ENCODE assay signal across 26 cellular contexts in the genomic region with DNA sequence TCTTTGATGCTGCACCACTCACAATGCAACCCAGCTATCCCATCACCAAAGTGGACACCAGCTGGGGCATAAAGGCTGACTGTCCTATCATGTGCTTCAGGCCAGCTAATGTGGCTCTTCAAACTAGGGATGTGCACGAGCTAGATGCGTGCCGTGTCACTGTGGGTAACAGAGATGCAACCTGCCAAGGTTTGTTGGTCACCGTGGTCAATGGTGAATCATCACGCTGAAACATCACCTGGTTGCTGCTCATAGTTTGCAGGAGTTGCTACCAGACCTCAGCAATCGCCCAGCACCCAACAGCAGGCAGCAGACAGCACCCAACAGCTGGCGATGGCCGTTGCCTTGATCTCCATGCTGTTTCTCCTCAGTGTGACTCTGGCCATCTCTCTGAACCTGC. TPM values are rescaled to one million over a fixed set of nuclear protein-coding genes. Genes with fewer than 3 reads are reported as not detected.
DNase-seq lines count a peak whose midpoint lies in the region; ATAC-seq, FAIRE-seq and TF ChIP-seq lines count a peak whose summit lies in the region.
"Had no signal": no experiment of that assay in that cellular context is flagged by ENCODE, and none has a peak within 500 bp of the region (broad histone marks: within the 10 kb centered on the region; RNA-seq: fewer than 3 reads in every experiment).

No MANE protein-coding gene starts in this region.

- no peak overlapping the region for H3K27ac ChIP-seq in K562 (ENCODE audit: extremely low read depth, low read depth, low read length)
- H3K27ac ChIP-seq in CD8-positive, alpha-beta T cell (ENCODE audit: low read depth, low read length): no peak overlapping the region
- H3K27ac ChIP-seq: C4-2B had no signal

- peaks cover 24% of the 10 kb centered on the region for H3K27me3 Mint-ChIP-seq in activated CD4-positive, alpha-beta T cell treated with anti-CD3 and anti-CD28 coated beads, Interleukin-2, amount 10 ng/mL, durations not matched to agents 24 days and 14 days
- H3K27me3 Mint-ChIP-seq in CD8-positive, alpha-beta T cell (ENCODE audit: low read depth): peaks cover 46% of the 10 kb centered on the region

- ATAC-seq in K562: no peak
- no peak for ATAC-seq in CD8-positive, alpha-beta T cell

- H2AFZ ChIP-seq in K562 (ENCODE audit: low read depth, low read length): no peak overlapping the region

- H3K36me3 ChIP-seq in K562 (ENCODE audit: control insufficient read depth, insufficient read depth, low read length): no peaks in the 10 kb centered on the region
- no peaks in the 10 kb centered on the region for H3K36me3 ChIP-seq in CD8-positive, alpha-beta T cell (ENCODE audit: insufficient read depth, low read length)

- H3K4me1 Mint-ChIP-seq in activated CD4-positive, alpha-beta T cell treated with anti-CD3 and anti-CD28 coated beads, Interleukin-2, amount 10 ng/mL, durations not matched to agents 24 days and 14 days: peaks cover 8% of the 10 kb centered on the region
- peaks cover 5% of the 10 kb centered on the region for H3K4me1 Mint-ChIP-seq in CD8-positive, alpha-beta T cell (ENCODE audit: low read depth)

- peaks cover 3% of the 10 kb centered on the region for H3K36me3 Mint-ChIP-seq in activated CD4-positive, alpha-beta T cell treated with anti-CD3 and anti-CD28 coated beads, Interleukin-2, amount 10 ng/mL, durations not matched to agents 24 days and 14 days (ENCODE audit: low read depth)
- peaks cover 12% of the 10 kb centered on the region for H3K36me3 Mint-ChIP-seq in CD8-positive, alpha-beta T cell

- no peaks in the 10 kb centered on the region for H3K79me2 ChIP-seq in K562 (ENCODE audit: control insufficient read depth, insufficient read depth, low read length)

- H3K4me2 ChIP-seq in K562 (ENCODE audit: insufficient read depth, low read length): no peak overlapping the region
- H3K4me2 ChIP-seq: SK-N-SH had no signal

- H3K4me1 ChIP-seq in K562 (replicated peaks in 1 of 2; ENCODE audit: control insufficient read depth in 2 of 2, insufficient read depth in 2 of 2, low read length in 2 of 2): no peaks in the 10 kb centered on the region; a peak in 1 of 5 replicates
- H3K4me1 ChIP-seq in CD8-positive, alpha-beta T cell (ENCODE audit: insufficient read depth, low read length): no peaks in the 10 kb centered on the region

- peaks cover 21% of the 10 kb centered on the region for H3K9me3 Mint-ChIP-seq in activated CD4-positive, alpha-beta T cell treated with anti-CD3 and anti-CD28 coated beads, Interleukin-2, amount 10 ng/mL, durations not matched to agents 24 days and 14 days
- H3K9me3 Mint-ChIP-seq in CD8-positive, alpha-beta T cell: peaks cover 31% of the 10 kb centered on the region

- BruUV-seq in K562 (replicated peaks; lab: Mats Ljungman, UMichigan): no TSS peak

- TF ChIP-seq EP300 in K562 (IDR thresholded peaks at IDR 0.05; ENCODE audit: low read length): no peak

- H3K27ac Mint-ChIP-seq in activated CD4-positive, alpha-beta T cell treated with anti-CD3 and anti-CD28 coated beads, Interleukin-2, amount 10 ng/mL, durations not matched to agents 24 days and 14 days: no peak overlapping the region
- no peak overlapping the region for H3K27ac Mint-ChIP-seq in CD8-positive, alpha-beta T cell
- H3K27ac Mint-ChIP-seq: HFFc6 had no signal

- in situ Hi-C loops in K562 (cut with MboI): no loop called here

- no peak for TF ChIP-seq RAD21 in K562 (CRISPR knock-in tag; conservative IDR thresholded peaks at IDR 0.05 in 1 of 2, IDR thresholded peaks at IDR 0.05 in 1 of 2)

- CTCF ChIA-PET in K562 (lab: Yijun Ruan, JAX; ENCODE audit: low intra/inter-chr PET ratio): no interaction called here
- CTCF ChIA-PET in CD8-positive, alpha-beta T cell (lab: Charles Lee): interaction anchor here (0.8 to 3.9 kb wide), 7 partner anchors 8 to 240 kb away, joined by 3 to 17 read pairs (median 7); partner anchors contain the start of gene TAF7

- no peak overlapping the region for H3K4me3 Mint-ChIP-seq in activated CD4-positive, alpha-beta T cell treated with anti-CD3 and anti-CD28 coated beads, Interleukin-2, amount 10 ng/mL, durations not matched to agents 24 days and 14 days
- H3K4me3 Mint-ChIP-seq in CD8-positive, alpha-beta T cell: no peak overlapping the region
- H3K4me3 Mint-ChIP-seq: HFFc6 had no signal

- FAIRE-seq in K562 (lab: Jason Lieb, UNC): no peak
- FAIRE-seq: D721Med had no signal

- H3K9me3 ChIP-seq in K562 (replicated peaks; ENCODE audit: control insufficient read depth, insufficient read depth, low read depth, low read length): no peaks in the 10 kb centered on the region
- peaks cover 7% of the 10 kb centered on the region for H3K9me3 ChIP-seq in CD8-positive, alpha-beta T cell (ENCODE audit: low read length)
- H3K9me3 ChIP-seq: SK-N-SH had no signal

- no peak for TF ChIP-seq CTCF in K562 (IDR thresholded peaks at IDR 0.05 in 2 of 3, conservative IDR thresholded peaks at IDR 0.05 in 1 of 3; ENCODE audit: insufficient read depth in 2 of 3, low read depth in 1 of 3, low read length in 3 of 3)
- TF ChIP-seq CTCF in CD8-positive, alpha-beta T cell (IDR thresholded peaks at IDR 0.05): no peak

- POLR2A ChIA-PET in K562 (lab: Yijun Ruan, JAX): interaction anchor here (1.2 kb wide), 1 partner anchor 8 kb away, joined by 5 read pairs; the partner anchor contains the start of gene TAF7
- POLR2A ChIA-PET in CD8-positive, alpha-beta T cell (lab: Charles Lee): no interaction called here

- no peaks in the 10 kb centered on the region for H4K20me1 ChIP-seq in K562 (replicated peaks; ENCODE audit: control insufficient read depth, insufficient read depth, low read length)

- peak; percentile 53 for DNase-seq in activated CD4-positive, alpha-beta T cell treated with anti-CD3 and anti-CD28 coated beads, Interleukin-2, amount 10 ng/mL, durations not matched to agents 24 days and 14 days
- DNase-seq in activated CD4-positive, alpha-beta T cell treated with anti-CD3 and anti-CD28 coated beads for 48 hours: no peak
- DNase-seq in LHCN-M2 (ENCODE audit: low read depth) (peak; percentile 13), K562 (ENCODE audit: extremely low read depth in 1 of 4, low spot score in 3 of 4) (no peak), posterior vena cava (ENCODE audit: low spot score) (peak; percentile 54), HCEC 1CT (no peak), GDM1 (lab: John Stamatoyannopoulos, UW) (no peak)
- no peak for DNase-seq in CD8-positive, alpha-beta T cell
- DNase-seq: AML-193, DMS53, GF-D8, H7, HFFc6, KG1, NCI-H1105, NCI-H146, NCI-H2029 treated with DMSO at 0.1 percent for 48 hours, NCI-H226, NCI-H510A treated with DMSO at 0.1 percent for 48 hours, NCI-H748 treated with DMSO at 0.1 percent for 48 hours, OCI-M1, SIG-M5, SK-N-SH had no signal

- no peak overlapping the region for H3K9ac ChIP-seq in K562 (ENCODE audit: insufficient read depth in 1 of 2, low read depth in 2 of 2, low read length in 2 of 2)
- H3K9ac ChIP-seq: SK-N-SH had no signal

- 15% methylated on average over 8 of the region's 8 CpGs for WGBS in K562 (ENCODE audit: insufficient coverage, low coverage, missing lambda C conversion rate)

- intact Hi-C loops in activated CD4-positive, alpha-beta T cell treated with anti-CD3 and anti-CD28 coated beads, Interleukin-2, amount 10 ng/mL, durations not matched to agents 24 days and 14 days (cut with micrococcal nuclease): loop anchor here (10.0 kb wide), 2 partner anchors 307 to 1027 kb away; partner anchors contain the start of genes HDAC3 and RELL2
- intact Hi-C loops in K562 (cut with micrococcal nuclease) (loop anchor here (5.0 to 10.0 kb wide), 2 partner anchors 44 to 113 kb away; partner anchors contain the start of genes PCDHB13, PCDHGA6 and PCDHGB3), posterior vena cava (cut with DNase I) (loop anchor here (10.0 kb wide), 2 partner anchors 197 to 237 kb away; no protein-coding TSS in a partner anchor)
- intact Hi-C loops in CD8-positive, alpha-beta T cell (cut with DNase I, micrococcal nuclease): loop anchor here (5.0 to 10.0 kb wide), 3 partner anchors 87 to 1221 kb away; partner anchors contain the start of genes CD14 (in 1 of the 2), PCDHGA10 (in 1 of the 2), PCDHGB7 (in 1 of the 2) and TMCO6 (in 1 of the 2)

- TF ChIP-seq POLR2A in K562 (conservative IDR thresholded peaks at IDR 0.05): no peak

- no peaks in the 10 kb centered on the region for H3K9me1 ChIP-seq in K562 (ENCODE audit: control insufficient read depth, insufficient read depth, low read length)

- no peak overlapping the region for H3K4me3 ChIP-seq in K562
- no peak overlapping the region for H3K4me3 ChIP-seq in CD8-positive, alpha-beta T cell (ENCODE audit: low read depth, low read length)

- peaks cover 0 to 6% of the 10 kb centered on the region in 2 experiments; a peak in 3 of 5 replicates for H3K27me3 ChIP-seq in K562 (ENCODE audit: control insufficient read depth in 2 of 2, insufficient read depth in 2 of 2, low read length in 2 of 2)
- no peaks in the 10 kb centered on the region for H3K27me3 ChIP-seq in CD8-positive, alpha-beta T cell (ENCODE audit: insufficient read depth, low read length)

RNA-seq across cellular contexts. Expression of gene PCDHGA1, which starts 2.1 kb away (rescaled TPM):
- 0.07 and 0.09 TPM in 2 replicates for total RNA-seq in activated CD4-positive, alpha-beta T cell treated with anti-CD3 and anti-CD28 coated beads, Interleukin-2, amount 10 ng/mL, durations not matched to agents 24 days and 14 days
- total RNA-seq in LHCN-M2 (2014; rRNA removed): 5.3 and 7.1 TPM in 2 replicates
- polyA plus RNA-seq in LHCN-M2 (2012): 3.4 TPM
- total RNA-seq in K562 (2011; cell fraction: chromatin; rRNA removed; ENCODE audit: low replicate concordance): 0.23 and 0.40 TPM in 2 replicates
- total RNA-seq in K562 (2011; cell fraction: nucleolus; rRNA removed): 0.39 and 0.50 TPM in 2 replicates
- 0.22 and 0.38 TPM in 2 replicates for total RNA-seq in K562 (2011; cell fraction: nucleoplasm; rRNA removed)
- 0.12 and 0.14 TPM in 2 replicates for total RNA-seq in K562 (2014; rRNA removed)
- total RNA-seq in K562 (2014; rRNA removed; fragmentation: Illumina TruSeq; extraction: Trizol): 0.13 and 0.18 TPM in 2 replicates
- total RNA-seq in K562 (2015; rRNA removed; fragmentation: Illumina TruSeq; extraction: Trizol): 0.15 and 0.18 TPM in 2 replicates
- total RNA-seq in K562 (2021): 0.16 and 0.20 TPM in 2 replicates
- 0.08 and 0.26 TPM in 2 replicates for polyA plus RNA-seq in K562 (2011; rRNA removed)
- 0.04 and 0.33 TPM in 2 replicates for polyA plus RNA-seq in K562 (2011; cell fraction: cytosol; rRNA removed)
- polyA plus RNA-seq in K562 (2011; cell fraction: nucleus; rRNA removed): 0.10 and 0.41 TPM in 2 replicates
- 0.16 and 0.40 TPM in 2 replicates for polyA plus RNA-seq in K562 (2012)
- polyA plus RNA-seq in K562 (2014; fragmentation: Illumina TruSeq; extraction: Trizol): 0.12 and 0.21 TPM in 2 replicates
- not detected for polyA plus RNA-seq in K562 (2014; fragmentation: Nextera tagmentation; extraction: Ambion mirVana)
- polyA plus RNA-seq in K562 (2014; rRNA removed): 0.05 and 0.24 TPM in 2 replicates
- 0.18 and 0.53 TPM in 2 replicates for polyA minus RNA-seq in K562 (2011; rRNA and poly(A)+ RNA removed)
- polyA minus RNA-seq in K562 (2011; cell fraction: cytosol; rRNA and poly(A)+ RNA removed): 0.19 TPM in 1 of 2 replicates, not detected in the other
- polyA minus RNA-seq in K562 (2011; cell fraction: nucleus; rRNA and poly(A)+ RNA removed): 0.22 and 0.54 TPM in 2 replicates
- total RNA-seq in posterior vena cava: under 1 TPM; 0.81 to 0.93 TPM
- under 1 TPM in 1 of 2 experiments, not detected in 1; 0.11 TPM for total RNA-seq in CD8-positive, alpha-beta T cell
- total RNA-seq: H7 had no signal

RNA-seq across cellular contexts. Expression of gene TAF7, which starts 7.6 kb away (rescaled TPM):
- total RNA-seq in activated CD4-positive, alpha-beta T cell treated with anti-CD3 and anti-CD28 coated beads, Interleukin-2, amount 10 ng/mL, durations not matched to agents 24 days and 14 days: 71.5 and 75.0 TPM in 2 replicates
- total RNA-seq in LHCN-M2 (2014; rRNA removed) (65.1 and 67.6 TPM in 2 replicates), K562 (2014; rRNA removed) (70.6 and 72.2 TPM in 2 replicates), K562 (2014; rRNA removed; fragmentation: Illumina TruSeq; extraction: Trizol) (92.0 and 105 TPM in 2 replicates), K562 (2015; rRNA removed; fragmentation: Illumina TruSeq; extraction: Trizol) (63.1 and 66.0 TPM in 2 replicates), K562 (2021) (71.2 and 73.3 TPM in 2 replicates), posterior vena cava (10 to 100 TPM; 57.9 to 63.1 TPM)
- polyA plus RNA-seq in LHCN-M2 (2012): 60.1 TPM
- 25.2 and 60.1 TPM in 2 replicates for total RNA-seq in K562 (2011; cell fraction: chromatin; rRNA removed; ENCODE audit: low replicate concordance)
- total RNA-seq in K562 (2011; cell fraction: nucleolus; rRNA removed): 27.7 and 29.0 TPM in 2 replicates
- total RNA-seq in K562 (2011; cell fraction: nucleoplasm; rRNA removed): 36.0 and 41.8 TPM in 2 replicates
- polyA plus RNA-seq in K562 (2011; rRNA removed) (60.5 and 116 TPM in 2 replicates), K562 (2014; fragmentation: Illumina TruSeq; extraction: Trizol) (88.5 and 93.5 TPM in 2 replicates), K562 (2014; fragmentation: Nextera tagmentation; extraction: Ambion mirVana) (10 to 100 TPM; 51.6 to 68.8 TPM), K562 (2014; rRNA removed) (105 and 109 TPM in 2 replicates)
- polyA plus RNA-seq in K562 (2011; cell fraction: cytosol; rRNA removed): 23.0 and 26.7 TPM in 2 replicates
- polyA plus RNA-seq in K562 (2011; cell fraction: nucleus; rRNA removed): 36.5 and 40.7 TPM in 2 replicates
- polyA plus RNA-seq in K562 (2012): 70.1 and 96.3 TPM in 2 replicates
- polyA minus RNA-seq in K562 (2011; rRNA and poly(A)+ RNA removed): 52.0 and 74.5 TPM in 2 replicates
- polyA minus RNA-seq in K562 (2011; cell fraction: cytosol; rRNA and poly(A)+ RNA removed): 16.0 and 23.4 TPM in 2 replicates
- polyA minus RNA-seq in K562 (2011; cell fraction: nucleus; rRNA and poly(A)+ RNA removed): 18.3 and 26.0 TPM in 2 replicates
- total RNA-seq in CD8-positive, alpha-beta T cell: 10 to 100 TPM; 93.7 to 97.3 TPM

RNA-seq across cellular contexts. Expression of gene PCDHGA2, which starts 10.3 kb away (rescaled TPM):
- 0.07 and 0.12 TPM in 2 replicates for total RNA-seq in activated CD4-positive, alpha-beta T cell treated with anti-CD3 and anti-CD28 coated beads, Interleukin-2, amount 10 ng/mL, durations not matched to agents 24 days and 14 days
- total RNA-seq in LHCN-M2 (2014; rRNA removed) (0.90 and 1.1 TPM in 2 replicates), K562 (2014; rRNA removed) (0.08 and 0.23 TPM in 2 replicates), K562 (2014; rRNA removed; fragmentation: Illumina TruSeq; extraction: Trizol) (0.03 and 0.07 TPM in 2 replicates), K562 (2015; rRNA removed; fragmentation: Illumina TruSeq; extraction: Trizol) (0.07 and 0.08 TPM in 2 replicates), K562 (2021) (0.18 and 0.27 TPM in 2 replicates), posterior vena cava (1 to 10 TPM; 3.7 to 7.4 TPM)
- polyA plus RNA-seq in LHCN-M2 (2012): 0.95 TPM
- 0.21 and 0.39 TPM in 2 replicates for total RNA-seq in K562 (2011; cell fraction: chromatin; rRNA removed; ENCODE audit: low replicate concordance)
- 0.13 and 0.33 TPM in 2 replicates for total RNA-seq in K562 (2011; cell fraction: nucleolus; rRNA removed)
- total RNA-seq in K562 (2011; cell fraction: nucleoplasm; rRNA removed): 0.23 and 0.29 TPM in 2 replicates
- polyA plus RNA-seq in K562 (2011; rRNA removed) (0.03 and 0.10 TPM in 2 replicates), K562 (2014; fragmentation: Illumina TruSeq; extraction: Trizol) (0.12 and 0.15 TPM in 2 replicates), K562 (2014; fragmentation: Nextera tagmentation; extraction: Ambion mirVana) (not detected), K562 (2014; rRNA removed) (0.18 and 0.27 TPM in 2 replicates)
- 0.03 and 0.16 TPM in 2 replicates for polyA plus RNA-seq in K562 (2011; cell fraction: cytosol; rRNA removed)
- 0.04 and 0.33 TPM in 2 replicates for polyA plus RNA-seq in K562 (2011; cell fraction: nucleus; rRNA removed)
- 0.16 and 0.42 TPM in 2 replicates for polyA plus RNA-seq in K562 (2012)
- polyA minus RNA-seq in K562 (2011; rRNA and poly(A)+ RNA removed): 0.18 TPM in 1 of 2 replicates, not detected in the other
- polyA minus RNA-seq in K562 (2011; cell fraction: cytosol; rRNA and poly(A)+ RNA removed): not detected in 2 replicates
- 0.27 TPM in 1 of 2 replicates, not detected in the other for polyA minus RNA-seq in K562 (2011; cell fraction: nucleus; rRNA and poly(A)+ RNA removed)
- total RNA-seq in CD8-positive, alpha-beta T cell: not detected
- total RNA-seq: H7 had no signal

RNA-seq across cellular contexts. Expression of gene PCDHGA3, which starts 15.4 kb away (rescaled TPM):
- 0.14 and 0.19 TPM in 2 replicates for total RNA-seq in activated CD4-positive, alpha-beta T cell treated with anti-CD3 and anti-CD28 coated beads, Interleukin-2, amount 10 ng/mL, durations not matched to agents 24 days and 14 days
- total RNA-seq in LHCN-M2 (2014; rRNA removed) (0.57 TPM in 1 of 2 replicates, not detected in the other), K562 (2014; rRNA removed) (0.23 and 0.33 TPM in 2 replicates), K562 (2014; rRNA removed; fragmentation: Illumina TruSeq; extraction: Trizol) (0.13 and 0.18 TPM in 2 replicates), K562 (2015; rRNA removed; fragmentation: Illumina TruSeq; extraction: Trizol) (0.11 and 0.14 TPM in 2 replicates), K562 (2021) (0.24 and 0.38 TPM in 2 replicates), posterior vena cava (1 to 10 TPM; 2.0 to 3.0 TPM)
- polyA plus RNA-seq in LHCN-M2 (2012): 0.16 TPM
- total RNA-seq in K562 (2011; cell fraction: chromatin; rRNA removed; ENCODE audit: low replicate concordance): 0.67 and 1.2 TPM in 2 replicates
- total RNA-seq in K562 (2011; cell fraction: nucleolus; rRNA removed): 0.79 and 0.83 TPM in 2 replicates
- 0.69 and 0.81 TPM in 2 replicates for total RNA-seq in K562 (2011; cell fraction: nucleoplasm; rRNA removed)
- polyA plus RNA-seq in K562 (2011; rRNA removed) (0.15 TPM in 1 of 2 replicates, not detected in the other), K562 (2014; fragmentation: Illumina TruSeq; extraction: Trizol) (0.12 and 0.13 TPM in 2 replicates), K562 (2014; fragmentation: Nextera tagmentation; extraction: Ambion mirVana) (not detected), K562 (2014; rRNA removed) (0.28 TPM in 1 of 2 replicates, not detected in the other)
- 0.12 TPM in 1 of 2 replicates, not detected in the other for polyA plus RNA-seq in K562 (2011; cell fraction: cytosol; rRNA removed)
- polyA plus RNA-seq in K562 (2011; cell fraction: nucleus; rRNA removed): 0.04 and 0.71 TPM in 2 replicates
- 0.16 and 0.53 TPM in 2 replicates for polyA plus RNA-seq in K562 (2012)
- 0.09 and 0.14 TPM in 2 replicates for polyA minus RNA-seq in K562 (2011; rRNA and poly(A)+ RNA removed)
- polyA minus RNA-seq in K562 (2011; cell fraction: cytosol; rRNA and poly(A)+ RNA removed): not detected in 2 replicates
- 0.67 TPM in 1 of 2 replicates, not detected in the other for polyA minus RNA-seq in K562 (2011; cell fraction: nucleus; rRNA and poly(A)+ RNA removed)
- not detected for total RNA-seq in CD8-positive, alpha-beta T cell
- total RNA-seq: A172 had no signal

RNA-seq across cellular contexts. Expression of gene PCDHGB1, which starts 21.7 kb away (rescaled TPM):
- 0.14 and 0.19 TPM in 2 replicates for total RNA-seq in activated CD4-positive, alpha-beta T cell treated with anti-CD3 and anti-CD28 coated beads, Interleukin-2, amount 10 ng/mL, durations not matched to agents 24 days and 14 days
- total RNA-seq in LHCN-M2 (2014; rRNA removed): 6.8 and 8.1 TPM in 2 replicates
- polyA plus RNA-seq in LHCN-M2 (2012): 3.2 TPM
- 1.9 and 2.1 TPM in 2 replicates for total RNA-seq in K562 (2011; cell fraction: chromatin; rRNA removed; ENCODE audit: low replicate concordance)
- total RNA-seq in K562 (2011; cell fraction: nucleolus; rRNA removed): 1.5 and 1.6 TPM in 2 replicates
- total RNA-seq in K562 (2011; cell fraction: nucleoplasm; rRNA removed): 0.92 and 1.2 TPM in 2 replicates
- total RNA-seq in K562 (2014; rRNA removed): 0.12 and 0.14 TPM in 2 replicates
- total RNA-seq in K562 (2014; rRNA removed; fragmentation: Illumina TruSeq; extraction: Trizol): 0.11 and 0.16 TPM in 2 replicates
- total RNA-seq in K562 (2015; rRNA removed; fragmentation: Illumina TruSeq; extraction: Trizol): 0.07 and 0.19 TPM in 2 replicates
- total RNA-seq in K562 (2021): 0.07 and 0.29 TPM in 2 replicates
- 0.05 and 0.20 TPM in 2 replicates for polyA plus RNA-seq in K562 (2011; rRNA removed)
- polyA plus RNA-seq in K562 (2011; cell fraction: cytosol; rRNA removed): 0.01 and 0.21 TPM in 2 replicates
- 0.10 and 0.54 TPM in 2 replicates for polyA plus RNA-seq in K562 (2011; cell fraction: nucleus; rRNA removed)
- 0.14 and 0.25 TPM in 2 replicates for polyA plus RNA-seq in K562 (2012)
- 0.06 and 0.11 TPM in 2 replicates for polyA plus RNA-seq in K562 (2014; fragmentation: Illumina TruSeq; extraction: Trizol)
- polyA plus RNA-seq in K562 (2014; fragmentation: Nextera tagmentation; extraction: Ambion mirVana): not detected
- 0.07 TPM in 2 replicates for polyA plus RNA-seq in K562 (2014; rRNA removed)
- 0.15 and 0.56 TPM in 2 replicates for polyA minus RNA-seq in K562 (2011; rRNA and poly(A)+ RNA removed)
- not detected in 2 replicates for polyA minus RNA-seq in K562 (2011; cell fraction: cytosol; rRNA and poly(A)+ RNA removed)
- 0.44 and 1.2 TPM in 2 replicates for polyA minus RNA-seq in K562 (2011; cell fraction: nucleus; rRNA and poly(A)+ RNA removed)
- total RNA-seq in posterior vena cava: 1 to 10 TPM; 2.6 to 2.8 TPM
- total RNA-seq in CD8-positive, alpha-beta T cell: not detected
- total RNA-seq: H7 had no signal

Comparison
In these comparisons a context has a peak if more than half of its experiments do, and no peak if none do; other contexts are left out.
1. DNase-seq: peak in activated CD4-positive, alpha-beta T cell treated with anti-CD3 and anti-CD28 coated beads, Interleukin-2, amount 10 ng/mL, durations not matched to agents 24 days and 14 days (single experiment), LHCN-M2 (single experiment) and posterior vena cava (single experiment); none in activated CD4-positive, alpha-beta T cell treated with anti-CD3 and anti-CD28 coated beads for 48 hours (single experiment), K562 (0 of 4), HCEC 1CT (single experiment), GDM1 (single experiment) and CD8-positive, alpha-beta T cell (0 of 7).